ENCODE assay signal across 18 cellular contexts in genomic region chrX:76109654-76110053, GRCh38.
DNase-seq lines count a peak whose midpoint lies in the region; ATAC-seq, FAIRE-seq and TF ChIP-seq lines count a peak whose summit lies in the region.
"Had no signal": no experiment of that assay in that cellular context is flagged by ENCODE, and none has a peak within 500 bp of the region (broad histone marks: within the 10 kb centered on the region; RNA-seq: fewer than 3 reads in every experiment).

No MANE protein-coding gene starts in this region.

- H3K4me3 ChIP-seq in GM23338 (no peak overlapping the region; the same call in 1 of the 2 replicates), PC-3 (ENCODE audit: low read length) (no peak overlapping the region)
- H3K4me3 ChIP-seq: BLaER1 treated with 17β-estradiol and CSF1 and Interleukin-3, amounts not matched to agents 10 nM and 100 nM; GM23248; MG63; SK-N-MC had no signal

- FAIRE-seq in urothelium cell line (lab: Jason Lieb, UNC) = no peak
- FAIRE-seq: GM19239 had no signal

- CTCF ChIA-PET in PC-3 (lab: Charles Lee) = no interaction called here

- H3K4me1 ChIP-seq in GM23338 (ENCODE audit: insufficient read depth) (no peaks in the 10 kb centered on the region), PC-3 (ENCODE audit: insufficient read depth, low read length) (no peaks in the 10 kb centered on the region)
- H3K4me1 ChIP-seq: BLaER1 treated with 17β-estradiol and CSF1 and Interleukin-3, amounts not matched to agents 10 nM and 100 nM; Caco-2 had no signal

- H3K36me3 ChIP-seq in GM23338 (ENCODE audit: insufficient read depth) = no peaks in the 10 kb centered on the region
- H3K36me3 ChIP-seq in PC-3 (ENCODE audit: low read depth, low read length) = no peaks in the 10 kb centered on the region
- H3K36me3 ChIP-seq: BLaER1 treated with 17β-estradiol and CSF1 and Interleukin-3, amounts not matched to agents 10 nM and 100 nM; MG63 had no signal

- TF ChIP-seq CTCF in GM23338 (conservative IDR thresholded peaks at IDR 0.05; ENCODE audit: low read depth in 2 of 2) (peak in 1 of 2 experiments; percentile 34; a peak in 3 of 4 replicates), PC-3 (conservative IDR thresholded peaks at IDR 0.05; ENCODE audit: low read depth, low read length) (no peak), chondrocyte (IDR thresholded peaks at IDR 0.05) (peak; percentile 36), progenitor cell of endocrine pancreas (IDR thresholded peaks at IDR 0.05; ENCODE audit: unreplicated experiment) (no peak)

- H3K79me2 ChIP-seq in GM23338 (replicated peaks; ENCODE audit: insufficient read depth) (no peaks in the 10 kb centered on the region), PC-3 (ENCODE audit: low read length) (no peaks in the 10 kb centered on the region)

- no peak for ATAC-seq in GM23338
- no peak for ATAC-seq in PC-3
- no peak for ATAC-seq in GM19397 (IDR thresholded peaks at IDR 0.05; ENCODE audit: unreplicated experiment)

- H3K4me2 ChIP-seq in GM23338 = no peak overlapping the region
- H3K4me2 ChIP-seq in PC-3 (ENCODE audit: low read length) = 0 out of 2 replicates have a peak overlapping the region, but pooled peaks have one; percentile 31
- H3K4me2 ChIP-seq: BLaER1 treated with 17β-estradiol and CSF1 and Interleukin-3, amounts not matched to agents 10 nM and 100 nM; KMS-11 had no signal

- H3F3A ChIP-seq in GM23338 (replicated peaks; ENCODE audit: low read depth) (no peaks in the 10 kb centered on the region), PC-3 (ENCODE audit: low read length, unreplicated experiment) (no peaks in the 10 kb centered on the region)

- H4K20me1 ChIP-seq in GM23338 (replicated peaks; ENCODE audit: insufficient read depth) = no peaks in the 10 kb centered on the region
- H4K20me1 ChIP-seq in PC-3 (ENCODE audit: low read length) = no peaks in the 10 kb centered on the region
- H4K20me1 ChIP-seq: BLaER1 treated with 17β-estradiol and CSF1 and Interleukin-3, amounts not matched to agents 10 nM and 100 nM had no signal

- H3K4me3 Mint-ChIP-seq in GM23338 (no peak overlapping the region; the same call in 2 of the 3 replicates), chondrocyte (ENCODE audit: unreplicated experiment) (no peak overlapping the region), progenitor cell of endocrine pancreas (ENCODE audit: low read depth) (no peak overlapping the region), immature natural killer cell (no peak overlapping the region)

- no peak overlapping the region for H3K9ac ChIP-seq in PC-3 (ENCODE audit: low read length)
- H3K9ac ChIP-seq: BLaER1 treated with 17β-estradiol and CSF1 and Interleukin-3, amounts not matched to agents 10 nM and 100 nM; GM23248; KMS-11 had no signal

- H3K27ac Mint-ChIP-seq in GM23338 = no peak overlapping the region
- H3K27ac Mint-ChIP-seq in chondrocyte (ENCODE audit: unreplicated experiment) = no peak overlapping the region
- H3K27ac Mint-ChIP-seq in progenitor cell of endocrine pancreas = no peak overlapping the region
- H3K27ac Mint-ChIP-seq in immature natural killer cell = no peak overlapping the region

- H3K9me2 ChIP-seq in GM23338 (ENCODE audit: insufficient read depth) = no peaks in the 10 kb centered on the region
- no peaks in the 10 kb centered on the region for H3K9me2 ChIP-seq in PC-3 (replicated peaks; ENCODE audit: low read length)

- H3K27ac ChIP-seq in GM23338 (ENCODE audit: low read depth) = no peak overlapping the region
- H3K27ac ChIP-seq in PC-3 (ENCODE audit: low read length) = no peak overlapping the region
- H3K27ac ChIP-seq: BLaER1 treated with 17β-estradiol and CSF1 and Interleukin-3, amounts not matched to agents 10 nM and 100 nM; GM23248; KMS-11; SK-N-MC had no signal

- H3K36me3 Mint-ChIP-seq in GM23338 (ENCODE audit: low read depth) (no peaks in the 10 kb centered on the region), chondrocyte (ENCODE audit: low read depth) (no peaks in the 10 kb centered on the region), progenitor cell of endocrine pancreas (ENCODE audit: insufficient read depth) (no peaks in the 10 kb centered on the region), immature natural killer cell (no peaks in the 10 kb centered on the region)

- H3K9me3 ChIP-seq in PC-3 (ENCODE audit: low read length) = no peaks in the 10 kb centered on the region
- H3K9me3 ChIP-seq: Caco-2, MG63 had no signal

- H2AFZ ChIP-seq in GM23338 (peak overlapping the region; percentile 63; the same call in 1 of the 2 replicates), PC-3 (ENCODE audit: low read length) (no peak overlapping the region)
- H2AFZ ChIP-seq: GM23248 had no signal

- H3K9me3 Mint-ChIP-seq in GM23338 (peaks cover 6% of the 10 kb centered on the region; the same call in 1 of the 3 replicates), chondrocyte (ENCODE audit: low read depth) (peaks cover 12% of the 10 kb centered on the region), progenitor cell of endocrine pancreas (ENCODE audit: low read depth) (peaks cover 13% of the 10 kb centered on the region), immature natural killer cell (no peaks in the 10 kb centered on the region)

- DNase-seq in GM23338 (ENCODE audit: low spot score) = peak; percentile 21
- DNase-seq in PC-3 = no peak
- no peak for DNase-seq in chondrocyte (ENCODE audit: low spot score)
- DNase-seq in urothelium cell line (ENCODE audit: low spot score) = peak; percentile 6
- no peak for DNase-seq in progenitor cell of endocrine pancreas (ENCODE audit: low spot score, unreplicated experiment)
- DNase-seq in immature natural killer cell = no peak
- DNase-seq: Caco-2, DMS53, GM23248, MG63, NCI-H1105, NCI-H1694 treated with DMSO at 0.1 percent for 48 hours, NCI-H69 had no signal

- intact Hi-C loops in PC-3 (cut with micrococcal nuclease) = no loop called here

- POLR2A ChIA-PET in PC-3 (lab: Charles Lee; ENCODE audit: unreplicated experiment) = no interaction called here

- no TSS peak for BruUV-seq in PC-3 (replicated peaks; lab: Mats Ljungman, UMichigan)

- H3K27me3 ChIP-seq in GM23338 (ENCODE audit: insufficient read depth) = no peaks in the 10 kb centered on the region
- no peaks in the 10 kb centered on the region for H3K27me3 ChIP-seq in PC-3 (ENCODE audit: low read length)
- H3K27me3 ChIP-seq: MG63 had no signal

- H3K4me1 Mint-ChIP-seq in GM23338 = peaks cover 2% of the 10 kb centered on the region; the same call in 1 of the 3 replicates
- H3K4me1 Mint-ChIP-seq in chondrocyte (ENCODE audit: low read depth) = no peaks in the 10 kb centered on the region
- H3K4me1 Mint-ChIP-seq in progenitor cell of endocrine pancreas (ENCODE audit: low read depth) = no peaks in the 10 kb centered on the region
- no peaks in the 10 kb centered on the region for H3K4me1 Mint-ChIP-seq in immature natural killer cell

- H3K27me3 Mint-ChIP-seq in GM23338 (ENCODE audit: insufficient read depth, low read depth, poor library complexity) (peaks cover 1% of the 10 kb centered on the region), chondrocyte (ENCODE audit: low read depth) (no peaks in the 10 kb centered on the region), progenitor cell of endocrine pancreas (no peaks in the 10 kb centered on the region), immature natural killer cell (ENCODE audit: low read depth in 3 of 3) (peaks cover 2 to 6% (median 3%) of the 10 kb centered on the region in 3 donors)

TF ChIP-seq in GM23338, 12 proteins besides CTCF, POLR2A, EP300 and RAD21:
- TF ChIP-seq ETS1 (IDR thresholded peaks at IDR 0.05) = no peak
- TF ChIP-seq ZNF331 (CRISPR knock-in tag; IDR thresholded peaks at IDR 0.05; ENCODE audit: low read depth) = no peak
- no peak for TF ChIP-seq REST (IDR thresholded peaks at IDR 0.05; ENCODE audit: unreplicated experiment)
- TF ChIP-seq ZNF114 (CRISPR knock-in tag; IDR thresholded peaks at IDR 0.05) = no peak
- TF ChIP-seq NANOG (IDR thresholded peaks at IDR 0.05; ENCODE audit: borderline replicate concordance) = no peak
- no peak for TF ChIP-seq STAT1 (IDR thresholded peaks at IDR 0.05; ENCODE audit: unreplicated experiment)
- TF ChIP-seq CREB1 (CRISPR knock-in tag; IDR thresholded peaks at IDR 0.05; ENCODE audit: low read depth) = no peak

Comparison
In these comparisons a context has a peak if more than half of its experiments do, and no peak if none do; other contexts are left out.
1. DNase-seq: peak in GM23338 (single experiment) and urothelium cell line (single experiment); none in PC-3 (single experiment), chondrocyte (single experiment), progenitor cell of endocrine pancreas (single experiment) and immature natural killer cell (0 of 3).